ENCODE assay signal across 8 cellular contexts in the genomic region with DNA sequence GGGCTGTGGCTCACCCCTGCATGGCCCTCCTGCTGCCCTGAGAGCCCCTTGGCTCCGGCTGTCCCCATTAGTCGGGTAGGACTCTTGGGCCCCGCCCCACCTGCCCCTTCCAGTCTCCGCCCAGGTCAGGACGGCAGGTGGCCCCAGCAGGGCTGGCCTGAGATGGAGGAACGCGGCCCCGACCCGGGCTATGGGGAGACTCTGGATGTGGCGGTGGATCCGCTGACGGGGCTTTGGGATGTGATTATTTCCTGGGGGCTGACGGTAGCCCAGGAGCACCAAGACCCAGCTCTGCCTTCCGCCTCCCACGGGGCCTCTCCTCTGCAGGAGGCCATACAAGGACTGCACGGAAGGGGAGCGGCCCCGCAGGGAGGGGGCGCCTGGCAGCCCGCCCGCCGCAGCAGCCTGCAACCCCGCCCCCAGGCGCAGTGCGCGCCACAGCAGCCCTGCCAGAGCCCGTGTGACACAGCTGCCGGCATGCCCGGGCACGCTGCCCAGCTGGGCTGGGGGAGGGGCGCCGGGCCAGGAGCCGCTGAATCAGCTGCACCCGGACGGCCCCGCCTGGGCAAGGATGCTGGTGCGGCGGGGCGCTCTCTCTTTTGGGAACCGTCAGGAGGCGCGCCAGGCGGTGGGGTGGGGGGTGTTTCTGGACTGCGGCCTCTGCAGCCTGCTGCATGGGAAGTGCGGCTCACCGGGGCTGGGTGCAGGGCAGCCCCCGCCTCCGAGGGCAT. TPM values are rescaled to one million over a fixed set of nuclear protein-coding genes. Genes with fewer than 3 reads are reported as not detected.
DNase-seq lines count a peak whose midpoint lies in the region; ATAC-seq, FAIRE-seq and TF ChIP-seq lines count a peak whose summit lies in the region.

No MANE protein-coding gene starts in this region.

- peak overlapping the region; percentile 65 for H3K27ac ChIP-seq in AG04450 (ENCODE audit: low read depth, low read length)

- ATAC-seq in GM18909 (IDR thresholded peaks at IDR 0.05; ENCODE audit: poor library complexity, unreplicated experiment): peak; percentile 79
- peak; percentile 72 for ATAC-seq in HG03135 (IDR thresholded peaks at IDR 0.05; ENCODE audit: unreplicated experiment)
- peak; percentile 74 for ATAC-seq in WTC11

- H3K4me1 Mint-ChIP-seq in WTC11: peaks cover 51% of the 10 kb centered on the region

- H3K4me3 ChIP-seq in AG04450 (ENCODE audit: low read depth, low read length) (peak overlapping the region; percentile 36), bronchial epithelial cell (ENCODE audit: low read depth, low read length) (peak overlapping the region; percentile 30)

- no peak for FAIRE-seq in bronchial epithelial cell (lab: Jason Lieb, UNC)

- TF ChIP-seq CTCF in AG04450 (IDR thresholded peaks at IDR 0.05; ENCODE audit: low read depth, low read length) (peak; percentile 21), WTC11 (IDR thresholded peaks at IDR 0.05) (no peak), bronchial epithelial cell (IDR thresholded peaks at IDR 0.05; ENCODE audit: insufficient read depth, low read length, severe bottlenecking) (no peak)

- H3K27me3 Mint-ChIP-seq in WTC11 (ENCODE audit: low read depth): no peaks in the 10 kb centered on the region

- no peaks in the 10 kb centered on the region for H3K27me3 ChIP-seq in AG04450 (ENCODE audit: control insufficient read depth, insufficient read depth, low read length)
- H3K27me3 ChIP-seq in bronchial epithelial cell (ENCODE audit: control insufficient read depth, insufficient read depth, low read length): no peaks in the 10 kb centered on the region

- POLR2A ChIA-PET in AG04450 (lab: Yijun Ruan, JAX) (interaction anchor here (0.6 to 2.1 kb wide), 6 partner anchors 8 to 1131 kb away, joined by 3 to 12 read pairs (median 5); a partner anchor contains a TSS), WTC11 (lab: Charles Lee) (interaction anchor here (0.5 kb wide), 1 partner anchor 13 kb away, joined by 4 read pairs; no protein-coding TSS in a partner anchor)

- H3K9me3 ChIP-seq in AG04450 (ENCODE audit: control insufficient read depth, insufficient read depth, low read length): peaks cover 9% of the 10 kb centered on the region; the same call in 1 of the 2 replicates

- peak; percentile 67 for DNase-seq in AG04450 (ENCODE audit: low read depth, low spot score)
- DNase-seq in NCI-H2196 (lab: John Stamatoyannopoulos, UW; ENCODE audit: unreplicated experiment): peak; percentile 90
- DNase-seq in WTC11 (ENCODE audit: low spot score): peak; percentile 80
- peak; percentile 84 for DNase-seq in bronchial epithelial cell (ENCODE audit: low read depth)
- DNase-seq in islet precursor cell: peak; percentile 95
- peak; percentile 86 to 87 for DNase-seq in stimulated activated CD4-positive, alpha-beta T cell treated with anti-CD3 and anti-CD28 coated beads, Interleukin-15, amount 100 ng/mL, for 1 hour (ENCODE audit: low read depth in 1 of 2, low spot score in 1 of 2)

- H3K36me3 ChIP-seq in bronchial epithelial cell (ENCODE audit: control insufficient read depth, insufficient read depth, low read length): no peaks in the 10 kb centered on the region

- H3K4me3 Mint-ChIP-seq in WTC11: peak overlapping the region; percentile 53

- no peak overlapping the region for H3K27ac Mint-ChIP-seq in WTC11

- no peaks in the 10 kb centered on the region for H3K9me3 Mint-ChIP-seq in WTC11

- CTCF ChIA-PET in AG04450 (lab: Charles Lee): interaction anchor here (0.8 kb wide), 1 partner anchor 142 kb away, joined by 5 read pairs; no protein-coding TSS in a partner anchor
- CTCF ChIA-PET in WTC11 (lab: Charles Lee): interaction anchor here (0.7 to 2.1 kb wide), 10 partner anchors 8 to 142 kb away, joined by 3 to 12 read pairs (median 4); a partner anchor contains a TSS

- H3K36me3 Mint-ChIP-seq in WTC11: no peaks in the 10 kb centered on the region

TF ChIP-seq in WTC11, 78 proteins besides CTCF, POLR2A, EP300 and RAD21 (continues in another document):
- TF ChIP-seq TP53 (CRISPR knock-in tag; IDR thresholded peaks at IDR 0.05) (peak; percentile 99), ZNF416 (CRISPR knock-in tag; IDR thresholded peaks at IDR 0.05) (peak; percentile 95), FOXK1 (CRISPR knock-in tag; IDR thresholded peaks at IDR 0.05) (peak; percentile 68), ZBTB21 (CRISPR knock-in tag; IDR thresholded peaks at IDR 0.05; ENCODE audit: borderline replicate concordance) (no peak), ESRRA (CRISPR knock-in tag; IDR thresholded peaks at IDR 0.05; ENCODE audit: borderline replicate concordance) (peak; percentile 63; the same call in 1 of the 2 replicates), SP1 (CRISPR knock-in tag; conservative IDR thresholded peaks at IDR 0.05) (peak; percentile 74), KAT7 (CRISPR knock-in tag; IDR thresholded peaks at IDR 0.05; ENCODE audit: borderline replicate concordance) (peak; percentile 41; the same call in 1 of the 2 replicates), EMX1 (CRISPR knock-in tag; IDR thresholded peaks at IDR 0.05) (no peak), GABPB1 (CRISPR knock-in tag; IDR thresholded peaks at IDR 0.05) (no peak), TEAD4 (CRISPR knock-in tag; IDR thresholded peaks at IDR 0.05) (no peak), RELA (CRISPR knock-in tag; IDR thresholded peaks at IDR 0.05; ENCODE audit: borderline replicate concordance) (0 out of 2 replicates have a peak, but pooled peaks have one; percentile 59), NR3C1 (CRISPR knock-in tag; conservative IDR thresholded peaks at IDR 0.05; ENCODE audit: low read depth) (no peak), ELF4 (CRISPR knock-in tag; IDR thresholded peaks at IDR 0.05; ENCODE audit: low read depth) (no peak), SMAD3 (CRISPR knock-in tag; IDR thresholded peaks at IDR 0.05; ENCODE audit: borderline replicate concordance) (no peak)
- TF ChIP-seq, protein P1, sequence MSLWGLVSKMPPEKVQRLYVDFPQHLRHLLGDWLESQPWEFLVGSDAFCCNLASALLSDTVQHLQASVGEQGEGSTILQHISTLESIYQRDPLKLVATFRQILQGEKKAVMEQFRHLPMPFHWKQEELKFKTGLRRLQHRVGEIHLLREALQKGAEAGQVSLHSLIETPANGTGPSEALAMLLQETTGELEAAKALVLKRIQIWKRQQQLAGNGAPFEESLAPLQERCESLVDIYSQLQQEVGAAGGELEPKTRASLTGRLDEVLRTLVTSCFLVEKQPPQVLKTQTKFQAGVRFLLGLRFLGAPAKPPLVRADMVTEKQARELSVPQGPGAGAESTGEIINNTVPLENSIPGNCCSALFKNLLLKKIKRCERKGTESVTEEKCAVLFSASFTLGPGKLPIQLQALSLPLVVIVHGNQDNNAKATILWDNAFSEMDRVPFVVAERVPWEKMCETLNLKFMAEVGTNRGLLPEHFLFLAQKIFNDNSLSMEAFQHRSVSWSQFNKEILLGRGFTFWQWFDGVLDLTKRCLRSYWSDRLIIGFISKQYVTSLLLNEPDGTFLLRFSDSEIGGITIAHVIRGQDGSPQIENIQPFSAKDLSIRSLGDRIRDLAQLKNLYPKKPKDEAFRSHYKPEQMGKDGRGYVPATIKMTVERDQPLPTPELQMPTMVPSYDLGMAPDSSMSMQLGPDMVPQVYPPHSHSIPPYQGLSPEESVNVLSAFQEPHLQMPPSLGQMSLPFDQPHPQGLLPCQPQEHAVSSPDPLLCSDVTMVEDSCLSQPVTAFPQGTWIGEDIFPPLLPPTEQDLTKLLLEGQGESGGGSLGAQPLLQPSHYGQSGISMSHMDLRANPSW (CRISPR knock-in tag; conservative IDR thresholded peaks at IDR 0.05; ENCODE audit: low read depth): no peak
- TF ChIP-seq, protein P2, sequence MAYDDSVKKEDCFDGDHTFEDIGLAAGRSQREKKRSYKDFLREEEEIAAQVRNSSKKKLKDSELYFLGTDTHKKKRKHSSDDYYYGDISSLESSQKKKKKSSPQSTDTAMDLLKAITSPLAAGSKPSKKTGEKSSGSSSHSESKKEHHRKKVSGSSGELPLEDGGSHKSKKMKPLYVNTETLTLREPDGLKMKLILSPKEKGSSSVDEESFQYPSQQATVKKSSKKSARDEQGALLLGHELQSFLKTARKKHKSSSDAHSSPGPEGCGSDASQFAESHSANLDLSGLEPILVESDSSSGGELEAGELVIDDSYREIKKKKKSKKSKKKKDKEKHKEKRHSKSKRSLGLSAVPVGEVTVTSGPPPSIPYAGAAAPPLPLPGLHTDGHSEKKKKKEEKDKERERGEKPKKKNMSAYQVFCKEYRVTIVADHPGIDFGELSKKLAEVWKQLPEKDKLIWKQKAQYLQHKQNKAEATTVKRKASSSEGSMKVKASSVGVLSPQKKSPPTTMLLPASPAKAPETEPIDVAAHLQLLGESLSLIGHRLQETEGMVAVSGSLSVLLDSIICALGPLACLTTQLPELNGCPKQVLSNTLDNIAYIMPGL (CRISPR knock-in tag; IDR thresholded peaks at IDR 0.05): no peak
- TF ChIP-seq, protein P3, sequence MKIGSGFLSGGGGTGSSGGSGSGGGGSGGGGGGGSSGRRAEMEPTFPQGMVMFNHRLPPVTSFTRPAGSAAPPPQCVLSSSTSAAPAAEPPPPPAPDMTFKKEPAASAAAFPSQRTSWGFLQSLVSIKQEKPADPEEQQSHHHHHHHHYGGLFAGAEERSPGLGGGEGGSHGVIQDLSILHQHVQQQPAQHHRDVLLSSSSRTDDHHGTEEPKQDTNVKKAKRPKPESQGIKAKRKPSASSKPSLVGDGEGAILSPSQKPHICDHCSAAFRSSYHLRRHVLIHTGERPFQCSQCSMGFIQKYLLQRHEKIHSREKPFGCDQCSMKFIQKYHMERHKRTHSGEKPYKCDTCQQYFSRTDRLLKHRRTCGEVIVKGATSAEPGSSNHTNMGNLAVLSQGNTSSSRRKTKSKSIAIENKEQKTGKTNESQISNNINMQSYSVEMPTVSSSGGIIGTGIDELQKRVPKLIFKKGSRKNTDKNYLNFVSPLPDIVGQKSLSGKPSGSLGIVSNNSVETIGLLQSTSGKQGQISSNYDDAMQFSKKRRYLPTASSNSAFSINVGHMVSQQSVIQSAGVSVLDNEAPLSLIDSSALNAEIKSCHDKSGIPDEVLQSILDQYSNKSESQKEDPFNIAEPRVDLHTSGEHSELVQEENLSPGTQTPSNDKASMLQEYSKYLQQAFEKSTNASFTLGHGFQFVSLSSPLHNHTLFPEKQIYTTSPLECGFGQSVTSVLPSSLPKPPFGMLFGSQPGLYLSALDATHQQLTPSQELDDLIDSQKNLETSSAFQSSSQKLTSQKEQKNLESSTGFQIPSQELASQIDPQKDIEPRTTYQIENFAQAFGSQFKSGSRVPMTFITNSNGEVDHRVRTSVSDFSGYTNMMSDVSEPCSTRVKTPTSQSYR (CRISPR knock-in tag; IDR thresholded peaks at IDR 0.05): peak; percentile 78

RNA-seq across cellular contexts. Expression of a gene that starts 9.2 kb away (rescaled TPM):
- polyA plus RNA-seq in AG04450 (2011; rRNA removed): 8.8 and 12.7 TPM in 2 replicates
- 10.6 and 12.1 TPM in 2 replicates for polyA minus RNA-seq in AG04450 (2011; rRNA and poly(A)+ RNA removed)
- total RNA-seq in WTC11 (2021) (39.4 to 41.0 TPM (median 39.5 TPM) in 3 replicates), bronchial epithelial cell (67.9 and 78.2 TPM in 2 replicates)

RNA-seq across cellular contexts. Expression of a gene that starts 14.4 kb away (rescaled TPM):
- polyA plus RNA-seq in AG04450 (2011; rRNA removed): 11.7 and 12.2 TPM in 2 replicates
- 12.9 and 14.1 TPM in 2 replicates for polyA minus RNA-seq in AG04450 (2011; rRNA and poly(A)+ RNA removed)
- total RNA-seq in WTC11 (2021): 14.1 to 17.1 TPM (median 14.5 TPM) in 3 replicates
- total RNA-seq in bronchial epithelial cell: 7.6 and 14.0 TPM in 2 replicates

Comparison
In these comparisons a context has a peak if more than half of its experiments do, and no peak if none do; other contexts are left out.
1. Peak in every context shown above with its lines: DNase-seq, ATAC-seq, H3K4me3 ChIP-seq and H3K27ac ChIP-seq.